Comparison of ENCODE assay signal across 25 cellular contexts in genomic region chr18:34551824-34552223, GRCh38.
"Had no signal": no experiment of that assay in that cellular context is flagged by ENCODE, and none has a peak within 500 bp of the region (broad histone marks: within the 10 kb centered on the region; RNA-seq: fewer than 3 reads in every experiment).

No MANE protein-coding gene starts in this region.

- H3K27ac ChIP-seq: neural progenitor cell, ovary, prostate gland, right lobe of liver, sigmoid colon, stomach, thoracic aorta, thyroid gland, tibial nerve, upper lobe of left lung, vagina had no signal

- H3K9me3 ChIP-seq: ovary, prostate gland, right lobe of liver, sigmoid colon, stomach, thoracic aorta, thyroid gland, tibial nerve, upper lobe of left lung, vagina had no signal

- H3K4me3 Mint-ChIP-seq: naive thymus-derived CD8-positive, alpha-beta T cell; natural killer cell treated with Interleukin-12 subunit alpha and Interleukin-12 subunit beta and Interleukin-15 and Interleukin-18, amount 100 ng/mL, for 72 hours; neural progenitor cell; stimulated activated effector memory CD8-positive, alpha-beta T cell treated with anti-CD3 and anti-CD28 coated beads, Interleukin-12 subunit alpha, Interleukin-12 subunit beta, amount 100 ng/mL, for 72 hours; stimulated activated naive B cell treated with anti-CD40 and anti-IgM and Interleukin-4, amounts not matched to agents 10 μg/mL and 1 μg/mL and 100 μg/mL, for 72 hours; stimulated activated naive CD8-positive, alpha-beta T cell treated with anti-CD3 and anti-CD28 coated beads, Interleukin-15, Interleukin-2, amounts not matched to agents 100 ng/mL and 50 ng/mL, for 24 hours had no signal

- H3K27me3 ChIP-seq: neural progenitor cell, ovary, right lobe of liver, sigmoid colon, stomach, thyroid gland, tibial nerve, upper lobe of left lung, vagina had no signal

- H3K27me3 Mint-ChIP-seq: naive thymus-derived CD8-positive, alpha-beta T cell; natural killer cell treated with Interleukin-12 subunit alpha and Interleukin-12 subunit beta and Interleukin-15 and Interleukin-18, amount 100 ng/mL, for 72 hours; stimulated activated naive B cell treated with anti-CD40 and anti-IgM and Interleukin-4, amounts not matched to agents 10 μg/mL and 1 μg/mL and 100 μg/mL, for 72 hours; stimulated activated naive CD8-positive, alpha-beta T cell treated with anti-CD3 and anti-CD28 coated beads, Interleukin-15, Interleukin-2, amounts not matched to agents 100 ng/mL and 50 ng/mL, for 24 hours had no signal

- DNase-seq: naive thymus-derived CD8-positive, alpha-beta T cell; occipital lobe; ovary; right cardiac atrium; right lobe of liver; sigmoid colon; small intestine; stimulated activated CD4-positive, alpha-beta T cell treated with anti-CD3 and anti-CD28 coated beads, Interleukin-15, amount 100 ng/mL, for 24 hours; stimulated activated CD4-positive, alpha-beta T cell treated with anti-CD3 and anti-CD28 coated beads, Interleukin-2, amount 100 ng/mL, for 24 hours; stimulated activated CD4-positive, alpha-beta T cell treated with anti-CD3 and anti-CD28 coated beads, Interleukin-2, amount 100 ng/mL, for 48 hours; stimulated activated CD4-positive, alpha-beta T cell treated with anti-CD3 and anti-CD28 coated beads, Interleukin-4, amount 100 ng/mL, for 24 hours; stimulated activated naive B cell treated with anti-CD40 and anti-IgM and Interleukin-4, amounts not matched to agents 10 μg/mL and 1 μg/mL and 100 μg/mL, for 72 hours; stimulated activated naive CD4-positive, alpha-beta T cell treated with Interleukin-2 at 50 U/mL for 16 hours; stomach; thyroid gland; trophoblast cell; upper lobe of left lung had no signal

- H3K4me1 ChIP-seq: prostate gland, right lobe of liver, sigmoid colon, stomach, thyroid gland, tibial nerve, upper lobe of left lung, vagina had no signal

- H3K36me3 Mint-ChIP-seq: naive thymus-derived CD8-positive, alpha-beta T cell; natural killer cell treated with Interleukin-12 subunit alpha and Interleukin-12 subunit beta and Interleukin-15 and Interleukin-18, amount 100 ng/mL, for 72 hours; neural progenitor cell; stimulated activated effector memory CD8-positive, alpha-beta T cell treated with anti-CD3 and anti-CD28 coated beads, Interleukin-12 subunit alpha, Interleukin-12 subunit beta, amount 100 ng/mL, for 72 hours; stimulated activated naive B cell treated with anti-CD40 and anti-IgM and Interleukin-4, amounts not matched to agents 10 μg/mL and 1 μg/mL and 100 μg/mL, for 72 hours had no signal

- H3K36me3 ChIP-seq: neural progenitor cell, ovary, prostate gland, right lobe of liver, sigmoid colon, stomach, thoracic aorta, thyroid gland, tibial nerve, upper lobe of left lung, vagina had no signal

- H3K27ac Mint-ChIP-seq: naive thymus-derived CD8-positive, alpha-beta T cell; natural killer cell treated with Interleukin-12 subunit alpha and Interleukin-12 subunit beta and Interleukin-15 and Interleukin-18, amount 100 ng/mL, for 72 hours; neural progenitor cell; stimulated activated effector memory CD8-positive, alpha-beta T cell treated with anti-CD3 and anti-CD28 coated beads, Interleukin-12 subunit alpha, Interleukin-12 subunit beta, amount 100 ng/mL, for 72 hours; stimulated activated naive B cell treated with anti-CD40 and anti-IgM and Interleukin-4, amounts not matched to agents 10 μg/mL and 1 μg/mL and 100 μg/mL, for 72 hours; stimulated activated naive CD8-positive, alpha-beta T cell treated with anti-CD3 and anti-CD28 coated beads, Interleukin-15, Interleukin-2, amounts not matched to agents 100 ng/mL and 50 ng/mL, for 24 hours had no signal

- H3K9me3 Mint-ChIP-seq: natural killer cell treated with Interleukin-12 subunit alpha and Interleukin-12 subunit beta and Interleukin-15 and Interleukin-18, amount 100 ng/mL, for 72 hours; neural progenitor cell; stimulated activated naive CD8-positive, alpha-beta T cell treated with anti-CD3 and anti-CD28 coated beads, Interleukin-15, Interleukin-2, amounts not matched to agents 100 ng/mL and 50 ng/mL, for 24 hours had no signal

- ATAC-seq: naive thymus-derived CD8-positive, alpha-beta T cell; natural killer cell treated with Interleukin-12 subunit alpha and Interleukin-12 subunit beta and Interleukin-15 and Interleukin-18, amount 100 ng/mL, for 72 hours; right cardiac atrium; right lobe of liver; stimulated activated effector memory CD8-positive, alpha-beta T cell treated with anti-CD3 and anti-CD28 coated beads, Interleukin-12 subunit alpha, Interleukin-12 subunit beta, amount 100 ng/mL, for 72 hours; stimulated activated naive B cell treated with anti-CD40 and anti-IgM and Interleukin-4, amounts not matched to agents 10 μg/mL and 1 μg/mL and 100 μg/mL, for 72 hours had no signal

- H3K4me1 Mint-ChIP-seq: naive thymus-derived CD8-positive, alpha-beta T cell; stimulated activated effector memory CD8-positive, alpha-beta T cell treated with anti-CD3 and anti-CD28 coated beads, Interleukin-12 subunit alpha, Interleukin-12 subunit beta, amount 100 ng/mL, for 72 hours; stimulated activated naive B cell treated with anti-CD40 and anti-IgM and Interleukin-4, amounts not matched to agents 10 μg/mL and 1 μg/mL and 100 μg/mL, for 72 hours had no signal

- H3K4me3 ChIP-seq: neural progenitor cell, ovary, prostate gland, right lobe of liver, sigmoid colon, stomach, thoracic aorta, thyroid gland, tibial nerve, upper lobe of left lung, vagina had no signal
